10 cellular contexts compared by ENCODE assay signal in genomic region chrX:37779857-37780256, GRCh38. TPM values are rescaled to one million over a fixed set of nuclear protein-coding genes. Genes with fewer than 3 reads are reported as not detected.
DNase-seq lines count a peak whose midpoint lies in the region; ATAC-seq, FAIRE-seq and TF ChIP-seq lines count a peak whose summit lies in the region.
"Had no signal": no experiment of that assay in that cellular context is flagged by ENCODE, and none has a peak within 500 bp of the region (broad histone marks: within the 10 kb centered on the region; RNA-seq: fewer than 3 reads in every experiment).

TSS of gene CYBB (plus strand) at chrX:37780059. CDS start at chrX:37780078, 19 bp downstream.

- ATAC-seq in GM18868 (IDR thresholded peaks at IDR 0.05; ENCODE audit: unreplicated experiment) (peak; percentile 38), HG03108 (IDR thresholded peaks at IDR 0.05; ENCODE audit: unreplicated experiment) (peak; percentile 32), GM12878 (peak; percentile 30), GM18873 (IDR thresholded peaks at IDR 0.05; ENCODE audit: low FRiP score, unreplicated experiment) (no peak), T-helper 17 cell (no peak)
- peak; percentile 38 to 39 for ATAC-seq in stimulated activated naive B cell treated with anti-CD40 and anti-IgM and Interleukin-4, amounts not matched to agents 10 μg/mL and 1 μg/mL and 100 μg/mL, for 72 hours (replicated peaks)
- ATAC-seq: right lobe of liver had no signal

- H3K27ac ChIP-seq in GM12878 (ENCODE audit: control insufficient read depth, insufficient read depth) (peak within 1 kb of the TSS; percentile 62), SK-N-SH (ENCODE audit: low read depth in 2 of 2, low read length in 1 of 2) (no peak within 1 kb of the TSS)
- H3K27ac ChIP-seq: right lobe of liver had no signal

- H3K27me3 ChIP-seq in GM12878 (replicated peaks in 1 of 2; ENCODE audit: control insufficient read depth in 2 of 2, insufficient read depth in 2 of 2, low read length in 1 of 2) (no peaks in the 10 kb centered on the region), SK-N-SH (ENCODE audit: insufficient read depth) (peaks cover 8% of the 10 kb centered on the region; the same call in 1 of the 2 replicates)

- peaks cover 7 to 14% of the 10 kb centered on the region in 2 donors for H3K36me3 Mint-ChIP-seq in stimulated activated naive B cell treated with anti-CD40 and anti-IgM and Interleukin-4, amounts not matched to agents 10 μg/mL and 1 μg/mL and 100 μg/mL, for 72 hours
- H3K36me3 Mint-ChIP-seq in T-helper 17 cell (ENCODE audit: low read depth), result no peaks in the 10 kb centered on the region

- TF ChIP-seq RAD21 in GM12878 (IDR thresholded peaks at IDR 0.05; ENCODE audit: insufficient read depth, low read depth, low read length) (no peak), SK-N-SH (IDR thresholded peaks at IDR 0.05; ENCODE audit: low read length) (no peak)

- BruUV-seq in GM12878 (replicated peaks; lab: Mats Ljungman, UMichigan), result no TSS peak

- H3K4me2 ChIP-seq in GM12878 (ENCODE audit: control insufficient read depth, insufficient read depth) (peak within 1 kb of the TSS; percentile 49; the same call in 1 of the 2 replicates), SK-N-SH (no peak within 1 kb of the TSS)

- H3K4me3 ChIP-seq in GM12878 (peak within 1 kb of the TSS; percentile 64), SK-N-SH (ENCODE audit: low read depth in 2 of 2, low read length in 1 of 2) (no peak within 1 kb of the TSS)

- 0% methylated on average over 2 of the region's 2 CpGs for WGBS in GM12878 (ENCODE audit: insufficient coverage, insufficient replicate concordance, low lambda C conversion rate, missing lambda C conversion rate)
- WGBS in SK-N-SH (ENCODE audit: low lambda C conversion rate), result 9% methylated on average over 2 of the region's 2 CpGs

- RAD21 ChIA-PET in GM12878 (lab: Charles Lee; ENCODE audit: unreplicated experiment), result interaction anchor here (0.8 to 14.7 kb wide), 6 partner anchors 8 to 44 kb away, joined by 3 to 183 read pairs (median 16); no protein-coding TSS in a partner anchor

- H3K36me3 ChIP-seq in GM12878 (ENCODE audit: control insufficient read depth in 2 of 2, insufficient read depth in 2 of 2, low read length in 1 of 2) (no peaks in the 10 kb centered on the region), SK-N-SH (replicated peaks in 1 of 2; ENCODE audit: control insufficient read depth in 1 of 2, insufficient read depth in 2 of 2, low read length in 1 of 2) (no peaks in the 10 kb centered on the region)
- H3K36me3 ChIP-seq: right lobe of liver had no signal

- H3K9me3 ChIP-seq in GM12878 (replicated peaks; ENCODE audit: control insufficient read depth, insufficient read depth, low read length), result no peaks in the 10 kb centered on the region
- no peaks in the 10 kb centered on the region for H3K9me3 ChIP-seq in SK-N-SH
- H3K9me3 ChIP-seq in T-helper 17 cell (ENCODE audit: control insufficient read depth, low read length, poor library complexity, severe bottlenecking), result no peaks in the 10 kb centered on the region
- H3K9me3 ChIP-seq: right lobe of liver had no signal

- no peaks in the 10 kb centered on the region for H3K9me2 ChIP-seq in SK-N-SH

- in situ Hi-C loops in GM12878 (cut with MboI), result no loop called here

- CTCF ChIA-PET in GM12878 (lab: Yijun Ruan, JAX) (interaction anchor here (1.0 to 9.6 kb wide), 6 partner anchors 14 to 45 kb away, joined by 3 to 73 read pairs (median 7); no protein-coding TSS in a partner anchor), SK-N-SH (lab: Yijun Ruan, JAX) (interaction anchor here (0.8 to 1.0 kb wide), 2 partner anchors 34 to 45 kb away, joined by 3 to 6 read pairs; no protein-coding TSS in a partner anchor)

- H2AFZ ChIP-seq in GM12878 (ENCODE audit: control insufficient read depth, low read depth, low read length) (no peak within 1 kb of the TSS), SK-N-SH (ENCODE audit: low read depth) (no peak within 1 kb of the TSS)

- no peaks in the 10 kb centered on the region for H3K27me3 Mint-ChIP-seq in stimulated activated naive B cell treated with anti-CD40 and anti-IgM and Interleukin-4, amounts not matched to agents 10 μg/mL and 1 μg/mL and 100 μg/mL, for 72 hours
- no peaks in the 10 kb centered on the region for H3K27me3 Mint-ChIP-seq in T-helper 17 cell
- H3K27me3 Mint-ChIP-seq: central memory CD8-positive, alpha-beta T cell had no signal

- H3K27ac Mint-ChIP-seq in stimulated activated naive B cell treated with anti-CD40 and anti-IgM and Interleukin-4, amounts not matched to agents 10 μg/mL and 1 μg/mL and 100 μg/mL, for 72 hours, result peak within 1 kb of the TSS; percentile 89
- no peak within 1 kb of the TSS for H3K27ac Mint-ChIP-seq in T-helper 17 cell

- H3K9ac ChIP-seq in GM12878 (ENCODE audit: control insufficient read depth, insufficient read depth, low read length) (peak within 1 kb of the TSS; percentile 72), SK-N-SH (no peak within 1 kb of the TSS)

- TF ChIP-seq EP300 in GM12878 (IDR thresholded peaks at IDR 0.05; ENCODE audit: borderline replicate concordance in 1 of 2, control insufficient read depth in 1 of 2, low read depth in 2 of 2, low read length in 2 of 2) (no peak), SK-N-SH (IDR thresholded peaks at IDR 0.05; ENCODE audit: borderline replicate concordance in 1 of 2, low read depth in 1 of 2, low read length in 1 of 2) (no peak)

- H4K20me1 ChIP-seq in GM12878 (ENCODE audit: control insufficient read depth, insufficient read depth) (no peaks in the 10 kb centered on the region), SK-N-SH (ENCODE audit: insufficient read depth) (no peaks in the 10 kb centered on the region)

- H3K79me2 ChIP-seq in GM12878 (ENCODE audit: control insufficient read depth, insufficient read depth, low read length) (peaks cover 40% of the 10 kb centered on the region), SK-N-SH (ENCODE audit: insufficient read depth) (no peaks in the 10 kb centered on the region)

- peaks cover 22% of the 10 kb centered on the region for H3K4me1 ChIP-seq in GM12878 (ENCODE audit: control insufficient read depth, insufficient read depth, low read length)
- no peaks in the 10 kb centered on the region for H3K4me1 ChIP-seq in SK-N-SH (ENCODE audit: control insufficient read depth in 1 of 2, insufficient read depth in 2 of 2, low read depth in 1 of 2, low read length in 1 of 2)
- H3K4me1 ChIP-seq: right lobe of liver had no signal

- peaks cover 36 to 53% of the 10 kb centered on the region in 2 donors for H3K4me1 Mint-ChIP-seq in stimulated activated naive B cell treated with anti-CD40 and anti-IgM and Interleukin-4, amounts not matched to agents 10 μg/mL and 1 μg/mL and 100 μg/mL, for 72 hours
- peaks cover 19% of the 10 kb centered on the region for H3K4me1 Mint-ChIP-seq in T-helper 17 cell

- DNase-seq in GM12878 (ENCODE audit: low read depth, low spot score) (no peak), SK-N-SH (no peak), T-helper 17 cell (no peak)
- no peak for DNase-seq in stimulated activated naive B cell treated with anti-CD40 and anti-IgM and Interleukin-4, amounts not matched to agents 10 μg/mL and 1 μg/mL and 100 μg/mL, for 72 hours
- DNase-seq: NCI-H1694, right lobe of liver had no signal

- no peaks in the 10 kb centered on the region for H3K9me3 Mint-ChIP-seq in stimulated activated naive B cell treated with anti-CD40 and anti-IgM and Interleukin-4, amounts not matched to agents 10 μg/mL and 1 μg/mL and 100 μg/mL, for 72 hours
- H3K9me3 Mint-ChIP-seq: central memory CD8-positive, alpha-beta T cell had no signal

- peak; percentile 45; the same call in 1 of the 2 replicates for TF ChIP-seq POLR2A in GM12878 (IDR thresholded peaks at IDR 0.05; ENCODE audit: low read depth, low read length)

- peak within 1 kb of the TSS; percentile 79 for H3K4me3 Mint-ChIP-seq in stimulated activated naive B cell treated with anti-CD40 and anti-IgM and Interleukin-4, amounts not matched to agents 10 μg/mL and 1 μg/mL and 100 μg/mL, for 72 hours
- no peak within 1 kb of the TSS for H3K4me3 Mint-ChIP-seq in T-helper 17 cell
- H3K4me3 Mint-ChIP-seq: central memory CD8-positive, alpha-beta T cell had no signal

- no peaks in the 10 kb centered on the region for H3F3A ChIP-seq in SK-N-SH (replicated peaks; ENCODE audit: insufficient read depth)

- POLR2A ChIA-PET in GM12878 (lab: Charles Lee) (interaction anchor here (0.9 to 3.5 kb wide), 4 partner anchors 16 to 35 kb away, joined by 3 to 19 read pairs (median 4); no protein-coding TSS in a partner anchor), SK-N-SH (lab: Yijun Ruan, JAX) (no interaction called here)

- no peak for FAIRE-seq in GM12878 (lab: Jason Lieb, UNC)

- TF ChIP-seq CTCF in GM12878 (IDR thresholded peaks at IDR 0.05 in 2 of 3, conservative IDR thresholded peaks at IDR 0.05 in 1 of 3; ENCODE audit: control insufficient read depth in 2 of 3, extremely low read depth in 1 of 3, insufficient read depth in 1 of 3, low read depth in 3 of 3, low read length in 3 of 3) (no peak), SK-N-SH (IDR thresholded peaks at IDR 0.05) (no peak)

- SMC1A ChIA-PET in GM12878 (lab: Charles Lee; ENCODE audit: uncharacterized antibody, unreplicated experiment), result interaction anchor here (1.6 to 15.2 kb wide), 7 partner anchors 17 to 46 kb away, joined by 3 to 157 read pairs (median 26); no protein-coding TSS in a partner anchor

- intact Hi-C loops in GM12878 (cut with micrococcal nuclease; ENCODE audit: unreplicated experiment), result loop anchor here (5.0 to 10.0 kb wide), 2 partner anchors 37 to 495 kb away; no protein-coding TSS in a partner anchor

TF ChIP-seq in SK-N-SH, 30 proteins besides CTCF, POLR2A, EP300 and RAD21 (continues in another document):
- TF ChIP-seq TAF1 (IDR thresholded peaks at IDR 0.05; ENCODE audit: borderline replicate concordance, low read depth, low read length), result no peak

RNA-seq across cellular contexts. Expression of gene CYBB, which starts in this region (rescaled TPM):
- 65.7 and 67.4 TPM in 2 replicates for total RNA-seq in GM12878 (2013; cell fraction: nucleolus; rRNA removed)
- total RNA-seq in GM12878 (2014; rRNA removed) (30.0 and 33.1 TPM in 2 replicates), GM12878 (2014; rRNA removed; fragmentation: Illumina TruSeq; extraction: Trizol) (39.9 and 41.1 TPM in 2 replicates), GM12878 (2021) (30.2 and 32.4 TPM in 2 replicates), T-helper 17 cell (10 to 100 TPM in 1 of 2 donors, 1 to 10 TPM in 1; 2.3 to 15.5 TPM)
- polyA plus RNA-seq in GM12878 (2011; ENCODE audit: low read depth), result 25.8 TPM
- polyA plus RNA-seq in GM12878 (2011; rRNA removed) (73.9 and 95.7 TPM in 2 replicates), GM12878 (2014; fragmentation: Illumina TruSeq; extraction: Trizol) (34.4 and 41.9 TPM in 2 replicates), GM12878 (2014; fragmentation: Nextera tagmentation; extraction: Ambion mirVana) (10 to 100 TPM; 12.0 to 12.3 TPM), GM12878 (2014; rRNA removed) (18.6 and 19.7 TPM in 2 replicates), GM12878 (2016; fragmentation: Nextera tagmentation; extraction: Ambion mirVana) (1 to 10 TPM; 6.2 to 6.5 TPM), SK-N-SH (2012; rRNA removed) (not detected in 2 replicates)
- 33.4 and 34.5 TPM in 2 replicates for polyA plus RNA-seq in GM12878 (2011; cell fraction: cytosol; rRNA removed)
- 64.2 and 77.9 TPM in 2 replicates for polyA plus RNA-seq in GM12878 (2011; cell fraction: nucleus; rRNA removed)
- 30.6 and 32.9 TPM in 2 replicates for polyA plus RNA-seq in GM12878 (2012)
- polyA minus RNA-seq in GM12878 (2011; rRNA and poly(A)+ RNA removed), result 93.5 and 121 TPM in 2 replicates
- 30.1 and 41.7 TPM in 2 replicates for polyA minus RNA-seq in GM12878 (2011; cell fraction: cytosol; rRNA and poly(A)+ RNA removed)
- 28.0 and 33.8 TPM in 2 replicates for polyA minus RNA-seq in GM12878 (2011; cell fraction: nucleus; rRNA and poly(A)+ RNA removed)
- not detected in 2 replicates for polyA plus RNA-seq in SK-N-SH (2012; cell fraction: cytosol; rRNA removed)
- polyA plus RNA-seq in SK-N-SH (2012; cell fraction: nucleus; rRNA removed), result not detected in 2 replicates

Comparison
In these comparisons a context has a peak if more than half of its experiments do, and no peak if none do; other contexts are left out.
1. RNA of gene CYBB (polyA plus RNA-seq): 6.2 to 95.7 TPM in GM12878; not detected in SK-N-SH; every median in the first group is over 4 times any median in the second.
2. ATAC-seq: peak in GM18868 (single experiment), HG03108 (single experiment), GM12878 (single experiment) and stimulated activated naive B cell treated with anti-CD40 and anti-IgM and Interleukin-4, amounts not matched to agents 10 μg/mL and 1 μg/mL and 100 μg/mL, for 72 hours (2 of 2); none in GM18873 (single experiment) and T-helper 17 cell (single experiment).